ENCODE assay signal across 9 cellular contexts in genomic region chr3:106332884-106333283, GRCh38.
DNase-seq lines count a peak whose midpoint lies in the region; ATAC-seq lines count a peak whose summit lies in the region.
"Had no signal": no experiment of that assay in that cellular context is flagged by ENCODE, and none has a peak within 500 bp of the region (broad histone marks: within the 10 kb centered on the region; RNA-seq: fewer than 3 reads in every experiment).

No MANE protein-coding gene starts in this region.

- peak; percentile 77 for DNase-seq in activated CD8-positive, alpha-beta memory T cell treated with anti-CD3 and anti-CD28 coated beads for 24 hours
- peak; percentile 49 to 76 (median 71) for DNase-seq in stimulated activated CD4-positive, alpha-beta T cell treated with anti-CD3 and anti-CD28 coated beads, Interleukin-12 subunit alpha, Interleukin-12 subunit beta, amount 100 ng/mL, for 48 hours (ENCODE audit: low read depth in 2 of 3, low spot score in 1 of 3)
- DNase-seq in NCI-H748 treated with DMSO at 0.1 percent for 48 hours (lab: John Stamatoyannopoulos, UW), result no peak
- no peak for DNase-seq in CD1c-positive myeloid dendritic cell (ENCODE audit: extremely low spot score)
- no peak for DNase-seq in DMS 273 treated with DMSO at 0.1 percent for 48 hours (lab: John Stamatoyannopoulos, UW)
- DNase-seq: gastrocnemius medialis had no signal

- peak; percentile 50 for ATAC-seq in GM18861 (IDR thresholded peaks at IDR 0.05; ENCODE audit: unreplicated experiment)
- ATAC-seq in HG02840 (IDR thresholded peaks at IDR 0.05; ENCODE audit: low FRiP score, unreplicated experiment), result peak; percentile 49
- no peak for ATAC-seq in HG03469 (IDR thresholded peaks at IDR 0.05; ENCODE audit: unreplicated experiment)

Comparison
In these comparisons a context has a peak if more than half of its experiments do, and no peak if none do; other contexts are left out.
1. DNase-seq: peak in activated CD8-positive, alpha-beta memory T cell treated with anti-CD3 and anti-CD28 coated beads for 24 hours (single experiment) and stimulated activated CD4-positive, alpha-beta T cell treated with anti-CD3 and anti-CD28 coated beads, Interleukin-12 subunit alpha, Interleukin-12 subunit beta, amount 100 ng/mL, for 48 hours (3 of 3); none in NCI-H748 treated with DMSO at 0.1 percent for 48 hours (single experiment), CD1c-positive myeloid dendritic cell (single experiment) and DMS 273 treated with DMSO at 0.1 percent for 48 hours (single experiment).